ENCODE assay signal across 18 cellular contexts in the genomic region with DNA sequence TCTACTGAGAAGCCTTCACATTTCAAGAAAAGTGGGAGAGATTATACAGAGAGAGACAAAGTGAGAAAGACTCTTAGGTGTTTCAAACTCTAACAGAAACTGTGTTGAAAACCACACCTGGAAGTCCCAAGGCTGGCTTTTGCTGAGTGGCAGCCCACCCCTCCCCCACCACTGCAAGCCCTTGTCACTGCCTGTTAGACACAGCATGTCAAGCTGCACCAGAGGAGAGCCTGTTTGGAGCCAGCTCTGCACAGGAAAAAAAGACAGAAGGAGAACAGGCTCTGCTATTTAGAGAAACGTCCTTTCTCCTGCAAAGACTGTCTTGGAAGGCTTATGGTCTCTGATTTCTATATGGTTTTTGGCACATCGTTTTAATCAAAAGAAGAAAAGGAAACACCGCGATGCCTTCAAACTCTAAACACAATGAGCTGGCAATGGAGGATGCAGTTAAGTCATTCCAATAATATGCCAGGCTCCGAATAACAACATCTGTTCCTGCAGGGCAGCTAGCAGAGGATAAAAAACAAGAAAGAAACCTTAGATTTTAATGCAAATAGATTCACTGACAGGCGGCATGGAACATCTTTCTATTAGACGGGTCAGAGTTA.
A peak's percentile ranks its signal among the peaks of the same experiment; 100 is the strongest.
DNase-seq lines count a peak whose midpoint lies in the region; ATAC-seq and TF ChIP-seq lines count a peak whose summit lies in the region.
"Had no signal": no experiment of that assay in that cellular context is flagged by ENCODE, and none has a peak within 500 bp of the region (broad histone marks: within the 10 kb centered on the region; RNA-seq: fewer than 3 reads in every experiment).

No MANE protein-coding gene starts in this region.

- DNase-seq in H7 (peak; percentile 24), left ventricle myocardium superior (peak; percentile 35), retina (peak; percentile 82), gastrocnemius medialis (no peak), HEK293T (ENCODE audit: extremely low spot score) (no peak), NCI-H526 (lab: John Stamatoyannopoulos, UW) (no peak)
- no peak for DNase-seq in effector memory CD4-positive, alpha-beta T cell
- DNase-seq: activated CD4-positive, alpha-beta memory T cell treated with anti-CD3 and anti-CD28 coated beads for 36 hours; CD4-positive, CD25-positive, alpha-beta regulatory T cell; naive thymus-derived CD8-positive, alpha-beta T cell; NCI-H1417; NCI-H748 treated with DMSO at 0.1 percent for 48 hours; SIG-M5 had no signal

- no peak overlapping the region for H3K27ac ChIP-seq in gastrocnemius medialis
- no peak overlapping the region for H3K27ac ChIP-seq in effector memory CD4-positive, alpha-beta T cell (ENCODE audit: insufficient read depth, low read length, poor library complexity, severe bottlenecking)
- H3K27ac ChIP-seq: breast epithelium, skin epidermis, suprapubic skin had no signal

- in situ Hi-C loops in gastrocnemius medialis (cut with MboI; ENCODE audit: low sequenced_read_pairs in 4 of 4), result no loop called here

- peaks cover 3% of the 10 kb centered on the region for H3K27me3 Mint-ChIP-seq in brain
- H3K27me3 Mint-ChIP-seq: activated CD4-positive, alpha-beta memory T cell treated with anti-CD3 and anti-CD28 coated beads for 36 hours had no signal

- ATAC-seq in left ventricle myocardium superior, result peak; percentile 75
- no peak for ATAC-seq in gastrocnemius medialis
- ATAC-seq: K562; naive thymus-derived CD8-positive, alpha-beta T cell had no signal

- intact Hi-C loops in left ventricle myocardium superior (cut with micrococcal nuclease), result no loop called here
- intact Hi-C loops in gastrocnemius medialis (cut with DNase I; ENCODE audit: low total_unique reads), result no loop called here

- no peak for TF ChIP-seq POLR2A in gastrocnemius medialis (IDR thresholded peaks at IDR 0.05)

- H3K4me1 ChIP-seq in gastrocnemius medialis, result no peaks in the 10 kb centered on the region
- no peaks in the 10 kb centered on the region for H3K4me1 ChIP-seq in effector memory CD4-positive, alpha-beta T cell (ENCODE audit: control insufficient read depth, insufficient read depth, low read length, poor library complexity, severe bottlenecking)
- H3K4me1 ChIP-seq: breast epithelium, suprapubic skin had no signal

- H3K4me3 ChIP-seq in H7 (ENCODE audit: insufficient read depth, low read depth, low read length) (no peak overlapping the region), gastrocnemius medialis (no peak overlapping the region)
- no peak overlapping the region for H3K4me3 ChIP-seq in effector memory CD4-positive, alpha-beta T cell (ENCODE audit: insufficient read depth, low read depth, low read length, poor library complexity, severe bottlenecking)
- H3K4me3 ChIP-seq: breast epithelium, K562, skin epidermis, suprapubic skin had no signal

- no peaks in the 10 kb centered on the region for H3K9me3 Mint-ChIP-seq in brain
- H3K9me3 Mint-ChIP-seq: activated CD4-positive, alpha-beta memory T cell treated with anti-CD3 and anti-CD28 coated beads for 36 hours had no signal

- peak overlapping the region in 4 of 5 experiments; percentile 11 to 47 (median 44) for H3K4me3 Mint-ChIP-seq in brain
- H3K4me3 Mint-ChIP-seq: activated CD4-positive, alpha-beta memory T cell treated with anti-CD3 and anti-CD28 coated beads for 36 hours; CD4-positive, CD25-positive, alpha-beta regulatory T cell; naive thymus-derived CD8-positive, alpha-beta T cell had no signal

- POLR2A ChIA-PET in HEK293T (lab: Yijun Ruan, JAX), result interaction anchor here (1.2 kb wide), 1 partner anchor 13 kb away, joined by 3 read pairs; no protein-coding TSS in a partner anchor

- TF ChIP-seq CTCF in brain (conservative IDR thresholded peaks at IDR 0.05), result no peak
- TF ChIP-seq CTCF in gastrocnemius medialis (IDR thresholded peaks at IDR 0.05 in 4 of 5, conservative IDR thresholded peaks at IDR 0.05 in 1 of 5), result no peak

- CTCF ChIA-PET in HEK293T (lab: Yijun Ruan, JAX), result no interaction called here

- peak overlapping the region; percentile 29 to 79 (median 31) for H3K27ac Mint-ChIP-seq in brain
- H3K27ac Mint-ChIP-seq: activated CD4-positive, alpha-beta memory T cell treated with anti-CD3 and anti-CD28 coated beads for 36 hours; CD4-positive, CD25-positive, alpha-beta regulatory T cell; naive thymus-derived CD8-positive, alpha-beta T cell had no signal

- no peaks in the 10 kb centered on the region for H3K9me3 ChIP-seq in gastrocnemius medialis
- H3K9me3 ChIP-seq in effector memory CD4-positive, alpha-beta T cell (ENCODE audit: control insufficient read depth, low read length), result no peaks in the 10 kb centered on the region
- H3K9me3 ChIP-seq: breast epithelium, suprapubic skin had no signal

- H3K27me3 ChIP-seq in H7 (ENCODE audit: control insufficient read depth, insufficient read depth, low read length) (no peaks in the 10 kb centered on the region), gastrocnemius medialis (no peaks in the 10 kb centered on the region)
- no peaks in the 10 kb centered on the region for H3K27me3 ChIP-seq in effector memory CD4-positive, alpha-beta T cell (replicated peaks; ENCODE audit: control insufficient read depth, insufficient read depth, low read length, poor library complexity, severe bottlenecking)
- H3K27me3 ChIP-seq: breast epithelium, suprapubic skin had no signal

- peaks cover 20% of the 10 kb centered on the region for H3K4me1 Mint-ChIP-seq in brain
- H3K4me1 Mint-ChIP-seq: CD4-positive, CD25-positive, alpha-beta regulatory T cell; naive thymus-derived CD8-positive, alpha-beta T cell had no signal

- no peaks in the 10 kb centered on the region for H3K36me3 ChIP-seq in H7 (replicated peaks; ENCODE audit: control insufficient read depth, insufficient read depth, low read length)
- no peaks in the 10 kb centered on the region for H3K36me3 ChIP-seq in gastrocnemius medialis
- no peaks in the 10 kb centered on the region for H3K36me3 ChIP-seq in effector memory CD4-positive, alpha-beta T cell (ENCODE audit: control insufficient read depth, insufficient read depth, low read length)
- H3K36me3 ChIP-seq: breast epithelium, suprapubic skin had no signal

- H3K36me3 Mint-ChIP-seq in brain, result no peaks in the 10 kb centered on the region
- H3K36me3 Mint-ChIP-seq: activated CD4-positive, alpha-beta memory T cell treated with anti-CD3 and anti-CD28 coated beads for 36 hours; CD4-positive, CD25-positive, alpha-beta regulatory T cell; naive thymus-derived CD8-positive, alpha-beta T cell had no signal

TF ChIP-seq in HEK293T, 16 proteins besides CTCF, POLR2A, EP300 and RAD21:
- TF ChIP-seq, protein P1, sequence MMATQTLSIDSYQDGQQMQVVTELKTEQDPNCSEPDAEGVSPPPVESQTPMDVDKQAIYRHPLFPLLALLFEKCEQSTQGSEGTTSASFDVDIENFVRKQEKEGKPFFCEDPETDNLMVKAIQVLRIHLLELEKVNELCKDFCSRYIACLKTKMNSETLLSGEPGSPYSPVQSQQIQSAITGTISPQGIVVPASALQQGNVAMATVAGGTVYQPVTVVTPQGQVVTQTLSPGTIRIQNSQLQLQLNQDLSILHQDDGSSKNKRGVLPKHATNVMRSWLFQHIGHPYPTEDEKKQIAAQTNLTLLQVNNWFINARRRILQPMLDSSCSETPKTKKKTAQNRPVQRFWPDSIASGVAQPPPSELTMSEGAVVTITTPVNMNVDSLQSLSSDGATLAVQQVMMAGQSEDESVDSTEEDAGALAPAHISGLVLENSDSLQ (IDR thresholded peaks at IDR 0.05), result no peak
- TF ChIP-seq L3MBTL2 (conservative IDR thresholded peaks at IDR 0.05), result no peak
- TF ChIP-seq NFRKB (IDR thresholded peaks at IDR 0.05), result no peak
- no peak for TF ChIP-seq SP1 (IDR thresholded peaks at IDR 0.05)
- no peak for TF ChIP-seq TARDBP (IDR thresholded peaks at IDR 0.05)
- TF ChIP-seq SUZ12 (IDR thresholded peaks at IDR 0.05), result no peak

Comparison
In these comparisons a context has a peak if more than half of its experiments do, and no peak if none do; other contexts are left out.
1. DNase-seq: peak in H7 (single experiment), left ventricle myocardium superior (single experiment) and retina (single experiment); none in gastrocnemius medialis (0 of 2), HEK293T (single experiment), effector memory CD4-positive, alpha-beta T cell (0 of 3) and NCI-H526 (0 of 2).